In genomic region chr4:155426953-155427352, GRCh38 we compare ENCODE assay signal across 14 cellular contexts.
"Had no signal": no experiment of that assay in that cellular context is flagged by ENCODE, and none has a peak within 500 bp of the region (broad histone marks: within the 10 kb centered on the region; RNA-seq: fewer than 3 reads in every experiment).

No MANE protein-coding gene starts in this region.

- H3K27ac ChIP-seq: pancreas, suprapubic skin had no signal

- DNase-seq: activated CD4-positive, alpha-beta T cell treated with anti-CD3 and anti-CD28 coated beads, Interleukin-2, amount 50 U/mL, for 1 hour; activated CD4-positive, CD25-positive, alpha-beta regulatory T cell; activated naive CD4-positive, alpha-beta T cell treated with anti-CD3 and anti-CD28 coated beads, Interleukin-2, amount 10 ng/mL, durations not matched to agents 7 days and 5 days; activated T-cell treated with anti-CD3 and anti-CD28 coated beads for 4 hours; cerebellar nuclear complex; dermis blood vessel endothelial cell; erythroblast; kidney; pancreas; stimulated activated CD4-positive, alpha-beta T cell treated with anti-CD3 and anti-CD28 coated beads, Interleukin-4, amount 100 ng/mL, for 1 hour; stimulated activated CD8-positive, alpha-beta memory T cell treated with anti-CD3 and anti-CD28 coated beads, Interleukin-4, amount 100 ng/mL, for 48 hours; stimulated activated naive CD8-positive, alpha-beta T cell treated with anti-CD3 and anti-CD28 coated beads, Interleukin-15, Interleukin-2, amounts not matched to agents 100 U/mL and 50 U/mL, for 24 hours; T-helper 17 cell had no signal

- H3K36me3 ChIP-seq: pancreas, suprapubic skin had no signal

- H3K4me3 ChIP-seq: pancreas, suprapubic skin had no signal

- ATAC-seq: pancreas; stimulated activated naive CD8-positive, alpha-beta T cell treated with anti-CD3 and anti-CD28 coated beads, Interleukin-15, Interleukin-2, amounts not matched to agents 100 U/mL and 50 U/mL, for 24 hours; T-helper 17 cell had no signal

- H3K27me3 ChIP-seq: pancreas, suprapubic skin had no signal

- H3K4me1 ChIP-seq: pancreas, suprapubic skin had no signal

- H3K9me3 ChIP-seq: pancreas, suprapubic skin had no signal
